31 cellular contexts compared by ENCODE assay signal in the genomic region with DNA sequence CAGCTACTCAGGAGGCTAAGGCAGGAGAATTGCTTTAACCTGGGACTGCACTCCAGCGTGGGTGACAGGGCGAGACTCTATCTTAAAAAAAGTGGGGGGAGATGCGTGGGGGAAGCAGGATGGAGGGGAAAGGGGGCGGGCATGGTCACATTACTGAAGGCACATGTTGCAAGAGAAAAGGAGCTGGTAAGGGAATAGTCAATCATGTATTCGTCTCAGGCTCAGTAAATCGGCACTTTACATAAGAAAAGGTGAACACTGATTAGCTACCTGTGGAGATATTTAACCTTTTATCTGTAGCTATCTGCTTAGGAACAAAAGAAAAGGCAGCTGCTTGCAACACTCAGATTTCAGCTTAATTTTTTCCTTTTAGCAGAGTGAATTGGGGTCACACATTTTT.
"Had no signal": no experiment of that assay in that cellular context is flagged by ENCODE, and none has a peak within 500 bp of the region (broad histone marks: within the 10 kb centered on the region; RNA-seq: fewer than 3 reads in every experiment).

No MANE protein-coding gene starts in this region.

- H3K27me3 Mint-ChIP-seq: activated CD4-positive, alpha-beta memory T cell treated with anti-CD3 and anti-CD28 coated beads for 36 hours; activated CD4-positive, alpha-beta T cell treated with anti-CD3 and anti-CD28 coated beads, Interleukin-2, amount 10 ng/mL, durations not matched to agents 7 days and 5 days; activated naive CD8-positive, alpha-beta T cell treated with anti-CD3 and anti-CD28 coated beads, Interleukin-2, amount 50 U/mL, for 24 hours had no signal

- H3K27ac ChIP-seq: ascending aorta, body of pancreas, SJSA1 had no signal

- ATAC-seq: activated naive CD4-positive, alpha-beta T cell treated with anti-CD3 and anti-CD28 coated beads, Interleukin-2, amount 50 U/mL, for 72 hours; activated naive CD8-positive, alpha-beta T cell treated with anti-CD3 and anti-CD28 coated beads, Interleukin-2, amount 50 U/mL, for 24 hours; activated T-cell treated with anti-CD3 and anti-CD28 coated beads, Interleukin-2, amount 50 U/mL, for 4 hours; body of pancreas; Panc1; Right ventricle myocardium inferior; SK-N-SH treated with all-trans-retinoic acid at 6 μM for 48 hours had no signal

- H3K9me3 ChIP-seq: ascending aorta, body of pancreas, MG63, SJSA1 had no signal

- H3K4me1 ChIP-seq: ascending aorta, body of pancreas had no signal

- H3K27ac Mint-ChIP-seq: activated CD4-positive, alpha-beta memory T cell treated with anti-CD3 and anti-CD28 coated beads for 36 hours; activated CD4-positive, alpha-beta T cell treated with anti-CD3 and anti-CD28 coated beads, Interleukin-2, amount 10 ng/mL, durations not matched to agents 7 days and 5 days; activated naive CD4-positive, alpha-beta T cell treated with anti-CD3 and anti-CD28 coated beads, Interleukin-2, amount 50 U/mL, for 72 hours; activated naive CD8-positive, alpha-beta T cell treated with anti-CD3 and anti-CD28 coated beads, Interleukin-2, amount 50 U/mL, for 24 hours; T-helper 2 cell treated with Interferon-gamma antibody and Interleukin-4, amounts not matched to agents 5 μg/mL and 100 μg/mL, for 36 hours had no signal

- H3K9me3 Mint-ChIP-seq: activated CD4-positive, alpha-beta memory T cell treated with anti-CD3 and anti-CD28 coated beads for 36 hours; activated CD4-positive, alpha-beta T cell treated with anti-CD3 and anti-CD28 coated beads, Interleukin-2, amount 10 ng/mL, durations not matched to agents 7 days and 5 days; activated naive CD4-positive, alpha-beta T cell treated with anti-CD3 and anti-CD28 coated beads, Interleukin-2, amount 50 U/mL, for 72 hours; activated naive CD8-positive, alpha-beta T cell treated with anti-CD3 and anti-CD28 coated beads, Interleukin-2, amount 50 U/mL, for 24 hours; activated T-cell treated with anti-CD3 and anti-CD28 coated beads, Interleukin-2, amount 50 U/mL, for 4 hours; T-helper 2 cell treated with Interferon-gamma antibody and Interleukin-4, amounts not matched to agents 5 μg/mL and 100 μg/mL, for 36 hours had no signal

- H3K36me3 Mint-ChIP-seq: activated CD4-positive, alpha-beta memory T cell treated with anti-CD3 and anti-CD28 coated beads for 36 hours; activated naive CD4-positive, alpha-beta T cell treated with anti-CD3 and anti-CD28 coated beads, Interleukin-2, amount 50 U/mL, for 72 hours had no signal

- H3K4me3 Mint-ChIP-seq: activated CD4-positive, alpha-beta memory T cell treated with anti-CD3 and anti-CD28 coated beads for 36 hours; activated CD4-positive, alpha-beta T cell treated with anti-CD3 and anti-CD28 coated beads, Interleukin-2, amount 10 ng/mL, durations not matched to agents 7 days and 5 days; activated naive CD8-positive, alpha-beta T cell treated with anti-CD3 and anti-CD28 coated beads, Interleukin-2, amount 50 U/mL, for 24 hours; activated T-cell treated with anti-CD3 and anti-CD28 coated beads, Interleukin-2, amount 50 U/mL, for 4 hours; T-helper 2 cell treated with Interferon-gamma antibody and Interleukin-4, amounts not matched to agents 5 μg/mL and 100 μg/mL, for 36 hours had no signal

- H3K36me3 ChIP-seq: ascending aorta, MG63, SJSA1 had no signal

- DNase-seq: activated CD4-positive, alpha-beta memory T cell treated with anti-CD3 and anti-CD28 coated beads for 36 hours; activated CD4-positive, alpha-beta T cell treated with anti-CD3 and anti-CD28 coated beads, Interleukin-2, amount 10 ng/mL, durations not matched to agents 7 days and 5 days; activated CD4-positive, CD25-positive, alpha-beta regulatory T cell; activated CD8-positive, alpha-beta memory T cell treated with anti-CD3 and anti-CD28 coated beads for 24 hours; activated effector memory CD4-positive, alpha-beta T cell treated with anti-CD3 and anti-CD28 coated beads, Interleukin-2, amount 50 U/mL, for 16 hours; activated naive CD4-positive, alpha-beta T cell treated with Interleukin-2 at 50 U/mL for 16 hours; activated naive CD8-positive, alpha-beta T cell treated with anti-CD3 and anti-CD28 coated beads, Interleukin-2, amount 50 U/mL, for 24 hours; activated T-cell treated with anti-CD3 and anti-CD28 coated beads, Interleukin-2, amount 50 U/mL, for 4 hours; amniotic stem cell; body of pancreas; central memory CD4-positive, alpha-beta T cell; MG63; MV-4-11; NCI-H1105; NCI-H1436; NCI-H187 treated with DMSO at 0.1 percent for 48 hours; NCI-H2081 treated with DMSO at 0.1 percent for 48 hours; NCI-H2227 treated with DMSO at 0.1 percent for 48 hours; NCI-H446 treated with DMSO at 0.1 percent for 48 hours; NCI-H524 treated with DMSO at 0.1 percent for 48 hours; NCI-H82; OCI-M1; RPMI8226; SW 1271 had no signal

- H3K4me1 Mint-ChIP-seq: activated CD4-positive, alpha-beta T cell treated with anti-CD3 and anti-CD28 coated beads, Interleukin-2, amount 10 ng/mL, durations not matched to agents 7 days and 5 days; activated naive CD8-positive, alpha-beta T cell treated with anti-CD3 and anti-CD28 coated beads, Interleukin-2, amount 50 U/mL, for 24 hours had no signal

- H3K4me3 ChIP-seq: ascending aorta, body of pancreas, MG63, SJSA1 had no signal

- H3K27me3 ChIP-seq: ascending aorta, body of pancreas, MG63, SJSA1 had no signal
